8 cellular contexts compared by ENCODE assay signal in genomic region chr3:71583569-71584215, GRCh38. TPM values are rescaled to one million over a fixed set of nuclear protein-coding genes. Genes with fewer than 3 reads are reported as not detected.
DNase-seq lines count a peak whose midpoint lies in the region; TF ChIP-seq lines count a peak whose summit lies in the region.

Gene FOXP1 (minus strand): TSS chr3:71583728. CDS start chr3:71198381, 385,347 bp downstream.

- TF ChIP-seq CTCF in SK-N-SH (IDR thresholded peaks at IDR 0.05): no peak
- no peak for TF ChIP-seq CTCF in glutamatergic neuron (IDR thresholded peaks at IDR 0.05; ENCODE audit: partially characterized antibody, unreplicated experiment)
- no peak for TF ChIP-seq CTCF in testis (IDR thresholded peaks at IDR 0.05)

- H3K27me3 ChIP-seq in SK-N-SH (ENCODE audit: insufficient read depth): no peaks in the 10 kb centered on the region
- no peaks in the 10 kb centered on the region for H3K27me3 ChIP-seq in testis

- peak within 1 kb of the TSS; percentile 96 for H3K4me3 Mint-ChIP-seq in activated naive CD8-positive, alpha-beta T cell treated with anti-CD3 and anti-CD28 coated beads for 36 hours
- peak within 1 kb of the TSS; percentile 95 for H3K4me3 Mint-ChIP-seq in glutamatergic neuron (ENCODE audit: unreplicated experiment)

- H3K9me3 ChIP-seq in SK-N-SH: no peaks in the 10 kb centered on the region
- H3K9me3 ChIP-seq in testis: no peaks in the 10 kb centered on the region

- no peaks in the 10 kb centered on the region for H3K9me3 Mint-ChIP-seq in activated naive CD8-positive, alpha-beta T cell treated with anti-CD3 and anti-CD28 coated beads for 36 hours
- peaks cover 3% of the 10 kb centered on the region for H3K9me3 Mint-ChIP-seq in glutamatergic neuron (ENCODE audit: unreplicated experiment)

- H3K79me2 ChIP-seq in SK-N-SH (ENCODE audit: insufficient read depth): peaks cover 86% of the 10 kb centered on the region

- peaks cover 45% of the 10 kb centered on the region for H3F3A ChIP-seq in SK-N-SH (replicated peaks; ENCODE audit: insufficient read depth)

- peak within 1 kb of the TSS; percentile 96 for H3K9ac ChIP-seq in SK-N-SH

- H4K20me1 ChIP-seq in SK-N-SH (ENCODE audit: insufficient read depth): no peaks in the 10 kb centered on the region

- peaks cover 10 to 26% of the 10 kb centered on the region in 2 experiments; a peak in 3 of 4 replicates for H3K4me1 ChIP-seq in SK-N-SH (ENCODE audit: control insufficient read depth in 1 of 2, insufficient read depth in 2 of 2, low read depth in 1 of 2, low read length in 1 of 2)
- H3K4me1 ChIP-seq in testis: peaks cover 9% of the 10 kb centered on the region

- intact Hi-C loops in testis (cut with DNase I; ENCODE audit: low total_unique reads): no loop called here

- H2AFZ ChIP-seq in SK-N-SH (ENCODE audit: low read depth): no peak within 1 kb of the TSS; the same call in 1 of the 2 replicates

- no peaks in the 10 kb centered on the region for H3K9me2 ChIP-seq in SK-N-SH

- TF ChIP-seq EP300 in SK-N-SH (IDR thresholded peaks at IDR 0.05; ENCODE audit: borderline replicate concordance in 1 of 2, low read depth in 1 of 2, low read length in 1 of 2): no peak; a peak in 1 of 4 replicates

- H3K4me3 ChIP-seq in SK-N-SH (ENCODE audit: low read depth in 2 of 2, low read length in 1 of 2) (peak within 1 kb of the TSS; percentile 75 to 86), testis (peak within 1 kb of the TSS; percentile 79 to 80)

- H3K27me3 Mint-ChIP-seq in activated naive CD8-positive, alpha-beta T cell treated with anti-CD3 and anti-CD28 coated beads for 36 hours: peaks cover 4% of the 10 kb centered on the region
- H3K27me3 Mint-ChIP-seq in glutamatergic neuron (ENCODE audit: unreplicated experiment): peaks cover 6% of the 10 kb centered on the region

- WGBS in SK-N-SH (ENCODE audit: low lambda C conversion rate): under 1% methylated on average over 47 of the region's 70 CpGs
- WGBS in testis, 2 donors: 1 to 2% methylated on average over 9 to 70 of the region's 70 CpGs

- peaks cover 32% of the 10 kb centered on the region for H3K36me3 Mint-ChIP-seq in activated naive CD8-positive, alpha-beta T cell treated with anti-CD3 and anti-CD28 coated beads for 36 hours
- no peaks in the 10 kb centered on the region for H3K36me3 Mint-ChIP-seq in glutamatergic neuron (ENCODE audit: unreplicated experiment)

- POLR2A ChIA-PET in SK-N-SH (lab: Yijun Ruan, JAX): interaction anchor here (0.6 kb wide), 2 partner anchors 574 to 1044 kb away, joined by 3 read pairs; no protein-coding TSS in a partner anchor

- DNase-seq in DMS153 (lab: John Stamatoyannopoulos, UW) (peak; percentile 68), DMS153 treated with DMSO at 0.1 percent for 48 hours (lab: John Stamatoyannopoulos, UW; ENCODE audit: unreplicated experiment) (no peak), LHCN-M2 (ENCODE audit: low read depth) (peak; percentile 66), SK-N-SH (peak; percentile 79), glutamatergic neuron (peak; percentile 56), nucleus accumbens (lab: John Stamatoyannopoulos, UW) (peak in 54 of 56 donors; percentile 8 to 87 (median 73)), testis (peak; percentile 83)
- DNase-seq in activated naive CD8-positive, alpha-beta T cell treated with anti-CD3 and anti-CD28 coated beads for 36 hours: peak; percentile 79

- CTCF ChIA-PET in SK-N-SH (lab: Yijun Ruan, JAX): interaction anchor here (1.0 to 5.3 kb wide), 7 partner anchors 10 to 1033 kb away, joined by 3 to 43 read pairs (median 5); no protein-coding TSS in a partner anchor

- H3K27ac Mint-ChIP-seq in activated naive CD8-positive, alpha-beta T cell treated with anti-CD3 and anti-CD28 coated beads for 36 hours: peak within 1 kb of the TSS; percentile 98
- peak within 1 kb of the TSS; percentile 8 for H3K27ac Mint-ChIP-seq in glutamatergic neuron (ENCODE audit: unreplicated experiment)

- no peak for TF ChIP-seq RAD21 in SK-N-SH (IDR thresholded peaks at IDR 0.05; ENCODE audit: low read length)

- H3K36me3 ChIP-seq in SK-N-SH (replicated peaks in 1 of 2; ENCODE audit: control insufficient read depth in 1 of 2, insufficient read depth in 2 of 2, low read length in 1 of 2): peaks cover 0 to 6% of the 10 kb centered on the region in 2 experiments
- H3K36me3 ChIP-seq in testis (ENCODE audit: low read depth, missing control alignments): no peaks in the 10 kb centered on the region

- H3K27ac ChIP-seq in SK-N-SH (ENCODE audit: low read depth in 2 of 2, low read length in 1 of 2) (peak within 1 kb of the TSS; percentile 89 to 92), testis (peak within 1 kb of the TSS; percentile 94 to 95)

- H3K4me2 ChIP-seq in SK-N-SH: peak within 1 kb of the TSS; percentile 88

- TF ChIP-seq POLR2A in testis (IDR thresholded peaks at IDR 0.05): no peak

- peaks cover 61% of the 10 kb centered on the region for H3K4me1 Mint-ChIP-seq in activated naive CD8-positive, alpha-beta T cell treated with anti-CD3 and anti-CD28 coated beads for 36 hours
- H3K4me1 Mint-ChIP-seq in glutamatergic neuron (ENCODE audit: low read depth, unreplicated experiment): peaks cover 3% of the 10 kb centered on the region

TF ChIP-seq in SK-N-SH, 30 proteins besides CTCF, POLR2A, EP300 and RAD21 (continues in another document):
- TF ChIP-seq USF2 (IDR thresholded peaks at IDR 0.05; ENCODE audit: borderline replicate concordance, low read depth, low read length): no peak
- TF ChIP-seq FOXM1 (IDR thresholded peaks at IDR 0.05; ENCODE audit: low read depth): no peak
- TF ChIP-seq GABPA (IDR thresholded peaks at IDR 0.05; ENCODE audit: low read depth): 0 out of 2 replicates have a peak, but pooled peaks have one; percentile 12
- peak; percentile 72; the same call in 1 of the 2 replicates for TF ChIP-seq SIN3A (IDR thresholded peaks at IDR 0.05; ENCODE audit: borderline replicate concordance, low read depth, low read length)
- no peak for TF ChIP-seq POLR2AphosphoS5 (IDR thresholded peaks at IDR 0.05; ENCODE audit: low read depth, low read length)
- no peak for TF ChIP-seq RCOR1 (IDR thresholded peaks at IDR 0.05; ENCODE audit: low read length)
- TF ChIP-seq NRF1 (IDR thresholded peaks at IDR 0.05; ENCODE audit: low read depth, low read length): peak; percentile 65
- TF ChIP-seq TEAD4 (IDR thresholded peaks at IDR 0.05; ENCODE audit: borderline replicate concordance, insufficient read depth): no peak
- no peak for TF ChIP-seq REST (IDR thresholded peaks at IDR 0.05; ENCODE audit: low read depth, low read length)
- TF ChIP-seq SMC3 (IDR thresholded peaks at IDR 0.05; ENCODE audit: low read depth, low read length): no peak

RNA-seq across cellular contexts. Expression of gene FOXP1, which starts in this region (rescaled TPM):
- total RNA-seq in LHCN-M2 (2014; rRNA removed) (16.0 and 18.2 TPM in 2 replicates), glutamatergic neuron (ENCODE audit: unreplicated experiment) (31.1 TPM), testis (100 to 1,000 TPM in 1 of 2 donors, 10 to 100 TPM in 1; 75.9 to 105 TPM)
- polyA plus RNA-seq in LHCN-M2 (2012): 11.6 TPM
- polyA plus RNA-seq in SK-N-SH (2012; rRNA removed) (8.8 and 10.5 TPM in 2 replicates), testis (ENCODE audit: insufficient read depth, low read depth, low replicate concordance) (37.8 TPM)
- polyA plus RNA-seq in SK-N-SH (2012; cell fraction: cytosol; rRNA removed): 5.7 and 6.3 TPM in 2 replicates
- 10.3 and 11.2 TPM in 2 replicates for polyA plus RNA-seq in SK-N-SH (2012; cell fraction: nucleus; rRNA removed)
- total RNA-seq in activated naive CD8-positive, alpha-beta T cell treated with anti-CD3 and anti-CD28 coated beads for 36 hours: 100 to 1,000 TPM; 203 to 205 TPM
